In the genomic region with DNA sequence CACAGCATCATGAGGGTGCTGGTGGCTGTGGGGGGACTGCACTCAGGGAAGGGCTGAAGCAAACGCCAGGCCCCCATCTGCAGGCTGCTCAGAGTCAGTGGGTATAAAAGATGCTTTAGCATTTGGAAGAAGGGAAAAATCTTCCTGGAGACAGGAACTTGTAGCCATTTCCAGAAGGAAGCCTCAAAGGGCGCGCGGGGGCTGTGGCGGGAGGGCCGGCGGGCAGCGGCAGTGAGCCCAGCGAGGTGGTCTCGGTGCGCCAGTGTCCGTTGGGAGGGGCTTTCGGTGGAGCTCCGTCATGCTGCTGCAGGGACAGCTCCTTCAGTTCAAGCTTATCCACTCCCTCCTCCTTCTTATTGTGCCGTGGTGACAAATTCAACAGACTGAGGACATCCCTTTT, we compare ENCODE assay signal across 26 cellular contexts.
DNase-seq lines count a peak whose midpoint lies in the region; ATAC-seq and TF ChIP-seq lines count a peak whose summit lies in the region.
"Had no signal": no experiment of that assay in that cellular context is flagged by ENCODE, and none has a peak within 500 bp of the region (broad histone marks: within the 10 kb centered on the region; RNA-seq: fewer than 3 reads in every experiment).

No MANE protein-coding gene starts in this region.

- H3K4me3 ChIP-seq in testis (no peak overlapping the region), left lung (no peak overlapping the region)
- H3K4me3 ChIP-seq: SJCRH30 had no signal

- POLR2A ChIA-PET in WTC11 (lab: Charles Lee), result no interaction called here

- H3K9me3 Mint-ChIP-seq in WTC11 (no peaks in the 10 kb centered on the region), immature natural killer cell (no peaks in the 10 kb centered on the region)
- no peaks in the 10 kb centered on the region for H3K9me3 Mint-ChIP-seq in effector memory CD8-positive, alpha-beta T cell
- H3K9me3 Mint-ChIP-seq: CD8-positive, alpha-beta T cell had no signal

- DNase-seq in WTC11 (ENCODE audit: low spot score) (no peak), mesenteric fat pad (ENCODE audit: low spot score) (peak; percentile 76), testis (peak; percentile 12), GM19238 (ENCODE audit: insufficient read length, low spot score) (no peak), immature natural killer cell (no peak), left lung (no peak)
- no peak for DNase-seq in effector memory CD8-positive, alpha-beta T cell
- DNase-seq: Caco-2; DMS 273 treated with DMSO at 0.1 percent for 48 hours; DMS79 treated with DMSO at 0.1 percent for 48 hours; GF-D8; Kasumi-1; NCI-H1092 treated with DMSO at 0.1 percent for 48 hours; NCI-H1436; NCI-H1930; NCI-H446; NCI-H524 treated with DMSO at 0.1 percent for 48 hours; NCI-H82; NK-92 treated with Interleukin-12 subunit alpha and Interleukin-12 subunit beta, amount 100 ng/mL, for 24 hours; PC-3; SJCRH30 had no signal

- TF ChIP-seq CTCF in WTC11 (IDR thresholded peaks at IDR 0.05), result no peak
- TF ChIP-seq CTCF in testis (IDR thresholded peaks at IDR 0.05), result no peak
- no peak for TF ChIP-seq CTCF in left lung (IDR thresholded peaks at IDR 0.05)

- H3K27ac ChIP-seq in testis (no peak overlapping the region), left lung (no peak overlapping the region)
- H3K27ac ChIP-seq: C4-2B, SJCRH30 had no signal

- TF ChIP-seq POLR2A in testis (IDR thresholded peaks at IDR 0.05), result no peak

- no peaks in the 10 kb centered on the region for H3K9me3 ChIP-seq in testis
- no peaks in the 10 kb centered on the region for H3K9me3 ChIP-seq in left lung
- H3K9me3 ChIP-seq: Caco-2, SJCRH30 had no signal

- 92 to 93% methylated on average over 14 to 15 of the region's 15 CpGs for WGBS in testis, 2 donors

- H3K4me3 Mint-ChIP-seq in WTC11 (no peak overlapping the region), immature natural killer cell (no peak overlapping the region)
- H3K4me3 Mint-ChIP-seq in effector memory CD8-positive, alpha-beta T cell, result no peak overlapping the region
- H3K4me3 Mint-ChIP-seq: B cell; CD8-positive, alpha-beta T cell had no signal

- intact Hi-C loops in testis (cut with DNase I; ENCODE audit: low total_unique reads) (no loop called here), left lung (cut with DNase I) (no loop called here)

- H3K36me3 ChIP-seq in testis (ENCODE audit: low read depth, missing control alignments) (no peaks in the 10 kb centered on the region), left lung (peaks cover 0 to 45% of the 10 kb centered on the region in 2 donors)

- H3K4me1 Mint-ChIP-seq in WTC11 (peaks cover 16% of the 10 kb centered on the region), immature natural killer cell (peaks cover 0 to 3% of the 10 kb centered on the region in 2 donors)
- peaks cover 0 to 1% of the 10 kb centered on the region in 2 donors for H3K4me1 Mint-ChIP-seq in effector memory CD8-positive, alpha-beta T cell (ENCODE audit: low read depth in 2 of 2)
- H3K4me1 Mint-ChIP-seq: B cell had no signal

- H3K27me3 ChIP-seq in testis (no peaks in the 10 kb centered on the region), left lung (no peaks in the 10 kb centered on the region)
- H3K27me3 ChIP-seq: SJCRH30 had no signal

- ATAC-seq in WTC11 (no peak), left lung (no peak)
- ATAC-seq in effector memory CD8-positive, alpha-beta T cell (replicated peaks), result no peak
- ATAC-seq: CD8-positive, alpha-beta T cell; HepG2; PC-3; SK-N-SH treated with all-trans-retinoic acid at 6 μM for 48 hours had no signal

- CTCF ChIA-PET in WTC11 (lab: Charles Lee), result interaction anchor here (0.7 kb wide), 1 partner anchor 9 kb away, joined by 3 read pairs; no protein-coding TSS in a partner anchor

- H3K4me1 ChIP-seq in testis, result no peaks in the 10 kb centered on the region
- no peaks in the 10 kb centered on the region for H3K4me1 ChIP-seq in left lung
- H3K4me1 ChIP-seq: Caco-2 had no signal

- peak overlapping the region; percentile 4; the same call in 1 of the 2 replicates for H3K27ac Mint-ChIP-seq in WTC11
- H3K27ac Mint-ChIP-seq in effector memory CD8-positive, alpha-beta T cell, result peak overlapping the region; percentile 29 to 44
- H3K27ac Mint-ChIP-seq in immature natural killer cell, result no peak overlapping the region
- H3K27ac Mint-ChIP-seq: B cell; CD8-positive, alpha-beta T cell had no signal

- H3K27me3 Mint-ChIP-seq in WTC11 (ENCODE audit: low read depth) (no peaks in the 10 kb centered on the region), immature natural killer cell (ENCODE audit: low read depth in 3 of 3) (peaks cover 0 to 1% (median 0%) of the 10 kb centered on the region in 3 donors)
- H3K27me3 Mint-ChIP-seq in effector memory CD8-positive, alpha-beta T cell, result no peaks in the 10 kb centered on the region
- H3K27me3 Mint-ChIP-seq: B cell had no signal

- H3K36me3 Mint-ChIP-seq in WTC11, result peaks cover 12% of the 10 kb centered on the region; the same call in 1 of the 2 replicates
- H3K36me3 Mint-ChIP-seq in effector memory CD8-positive, alpha-beta T cell (ENCODE audit: insufficient read depth), result no peaks in the 10 kb centered on the region
- peaks cover 0 to 7% (median 4%) of the 10 kb centered on the region in 3 donors for H3K36me3 Mint-ChIP-seq in immature natural killer cell

TF ChIP-seq in WTC11, 78 proteins besides CTCF, POLR2A, EP300 and RAD21:
- TF ChIP-seq, protein P1, sequence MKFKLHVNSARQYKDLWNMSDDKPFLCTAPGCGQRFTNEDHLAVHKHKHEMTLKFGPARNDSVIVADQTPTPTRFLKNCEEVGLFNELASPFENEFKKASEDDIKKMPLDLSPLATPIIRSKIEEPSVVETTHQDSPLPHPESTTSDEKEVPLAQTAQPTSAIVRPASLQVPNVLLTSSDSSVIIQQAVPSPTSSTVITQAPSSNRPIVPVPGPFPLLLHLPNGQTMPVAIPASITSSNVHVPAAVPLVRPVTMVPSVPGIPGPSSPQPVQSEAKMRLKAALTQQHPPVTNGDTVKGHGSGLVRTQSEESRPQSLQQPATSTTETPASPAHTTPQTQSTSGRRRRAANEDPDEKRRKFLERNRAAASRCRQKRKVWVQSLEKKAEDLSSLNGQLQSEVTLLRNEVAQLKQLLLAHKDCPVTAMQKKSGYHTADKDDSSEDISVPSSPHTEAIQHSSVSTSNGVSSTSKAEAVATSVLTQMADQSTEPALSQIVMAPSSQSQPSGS (CRISPR knock-in tag; IDR thresholded peaks at IDR 0.05; ENCODE audit: borderline replicate concordance, low read depth), result no peak
- TF ChIP-seq JAZF1 (CRISPR knock-in tag; IDR thresholded peaks at IDR 0.05) (no peak), SMAD3 (CRISPR knock-in tag; IDR thresholded peaks at IDR 0.05; ENCODE audit: borderline replicate concordance) (no peak), ATF1 (CRISPR knock-in tag; IDR thresholded peaks at IDR 0.05) (no peak), FOXK1 (CRISPR knock-in tag; IDR thresholded peaks at IDR 0.05) (no peak), RORB (CRISPR knock-in tag; IDR thresholded peaks at IDR 0.05) (no peak), NFATC4 (CRISPR knock-in tag; IDR thresholded peaks at IDR 0.05) (no peak), IRF2 (CRISPR knock-in tag; IDR thresholded peaks at IDR 0.05; ENCODE audit: borderline replicate concordance, low read depth) (no peak), CREB1 (CRISPR knock-in tag; IDR thresholded peaks at IDR 0.05) (no peak), GABPB1 (CRISPR knock-in tag; IDR thresholded peaks at IDR 0.05) (no peak)
- TF ChIP-seq, protein P2, sequence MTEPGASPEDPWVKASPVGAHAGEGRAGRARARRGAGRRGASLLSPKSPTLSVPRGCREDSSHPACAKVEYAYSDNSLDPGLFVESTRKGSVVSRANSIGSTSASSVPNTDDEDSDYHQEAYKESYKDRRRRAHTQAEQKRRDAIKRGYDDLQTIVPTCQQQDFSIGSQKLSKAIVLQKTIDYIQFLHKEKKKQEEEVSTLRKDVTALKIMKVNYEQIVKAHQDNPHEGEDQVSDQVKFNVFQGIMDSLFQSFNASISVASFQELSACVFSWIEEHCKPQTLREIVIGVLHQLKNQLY (CRISPR knock-in tag; IDR thresholded peaks at IDR 0.05), result no peak
TF ChIP-seq in WTC11: peak in this region for 0.

Comparison
In these comparisons a context has a peak if more than half of its experiments do, and no peak if none do; other contexts are left out.
1. DNase-seq: peak in mesenteric fat pad (single experiment) and testis (single experiment); none in WTC11 (single experiment), effector memory CD8-positive, alpha-beta T cell (0 of 3), GM19238 (single experiment), immature natural killer cell (0 of 3) and left lung (0 of 2).
2. H3K27ac Mint-ChIP-seq: peak in WTC11 (single experiment) and effector memory CD8-positive, alpha-beta T cell (2 of 2); none in immature natural killer cell (0 of 6).